8 cellular contexts compared by ENCODE assay signal in the genomic region with DNA sequence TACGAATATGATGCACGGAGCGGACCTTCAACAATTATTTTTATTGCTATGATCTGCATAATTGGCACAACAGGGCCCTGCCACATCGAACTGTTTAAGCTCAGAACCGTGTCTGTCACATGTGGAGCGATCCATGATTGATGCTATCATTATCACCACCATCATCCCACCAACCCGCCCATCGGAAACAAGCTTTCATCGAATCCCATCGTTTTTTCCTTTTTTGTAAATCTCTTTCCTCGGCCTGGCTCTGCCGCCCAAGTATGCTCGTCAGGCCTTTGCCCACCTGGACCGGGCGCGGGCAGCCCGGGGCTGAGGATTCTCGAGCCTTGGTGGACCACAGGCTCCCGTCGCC. TPM values are rescaled to one million over a fixed set of nuclear protein-coding genes. Genes with fewer than 3 reads are reported as not detected.
DNase-seq lines count a peak whose midpoint lies in the region; ATAC-seq and TF ChIP-seq lines count a peak whose summit lies in the region.

No MANE protein-coding gene starts in this region.

- H3K4me3 ChIP-seq in ACC112 (ENCODE audit: low read depth, low read length), result peak overlapping the region; percentile 96
- H3K4me3 ChIP-seq in lung, result peak overlapping the region; percentile 36

- H3K79me2 ChIP-seq in ACC112 (ENCODE audit: control insufficient read depth, insufficient read depth, low read length, unreplicated experiment), result peaks cover 19% of the 10 kb centered on the region

- peak overlapping the region; percentile 93 for H3K27ac Mint-ChIP-seq in activated T-helper 2 cell treated with anti-CD3 and anti-CD28 coated beads, Interferon-gamma antibody, Interleukin-2, Interleukin-4, amounts not matched to agents 10 μg/mL and 5 μg/mL and 100 μg/mL, durations not matched to agents 14 hours and 24 hours and 36 hours

- H3K36me3 ChIP-seq in ACC112 (ENCODE audit: insufficient read depth, low read length), result no peaks in the 10 kb centered on the region
- peaks cover 5 to 16% of the 10 kb centered on the region in 2 donors for H3K36me3 ChIP-seq in lung (ENCODE audit: control insufficient read depth in 2 of 2, insufficient read depth in 2 of 2, low read length in 2 of 2)

- H3K27me3 ChIP-seq in ACC112 (ENCODE audit: insufficient read depth, low read length) (no peaks in the 10 kb centered on the region), lung (ENCODE audit: control insufficient read depth, insufficient read depth) (no peaks in the 10 kb centered on the region)

- peaks cover 15% of the 10 kb centered on the region for H3K4me1 Mint-ChIP-seq in activated T-helper 2 cell treated with anti-CD3 and anti-CD28 coated beads, Interferon-gamma antibody, Interleukin-2, Interleukin-4, amounts not matched to agents 10 μg/mL and 5 μg/mL and 100 μg/mL, durations not matched to agents 14 hours and 24 hours and 36 hours (ENCODE audit: low read depth)

- peaks cover 2% of the 10 kb centered on the region for H3K27me3 Mint-ChIP-seq in activated T-helper 2 cell treated with anti-CD3 and anti-CD28 coated beads, Interferon-gamma antibody, Interleukin-2, Interleukin-4, amounts not matched to agents 10 μg/mL and 5 μg/mL and 100 μg/mL, durations not matched to agents 14 hours and 24 hours and 36 hours (ENCODE audit: low read depth)

- H3K36me3 Mint-ChIP-seq in activated T-helper 2 cell treated with anti-CD3 and anti-CD28 coated beads, Interferon-gamma antibody, Interleukin-2, Interleukin-4, amounts not matched to agents 10 μg/mL and 5 μg/mL and 100 μg/mL, durations not matched to agents 14 hours and 24 hours and 36 hours (ENCODE audit: low read depth), result peaks cover 15% of the 10 kb centered on the region

- peak; percentile 2 for ATAC-seq in GM21528 (IDR thresholded peaks at IDR 0.05; ENCODE audit: low FRiP score, unreplicated experiment)
- ATAC-seq in lung (ENCODE audit: insufficient read depth, low FRiP score), result no peak
- ATAC-seq in HG02588 (IDR thresholded peaks at IDR 0.05; ENCODE audit: unreplicated experiment), result no peak

- WGBS in lung, 2 donors, result 12 to 13% methylated on average over 20 of the region's 20 CpGs

- H3K27ac ChIP-seq in ACC112 (ENCODE audit: low read depth, low read length) (no peak overlapping the region), lung (ENCODE audit: low read depth in 1 of 2, low read length in 1 of 2) (no peak overlapping the region)

- intact Hi-C loops in activated T-helper 2 cell treated with anti-CD3 and anti-CD28 coated beads, Interferon-gamma antibody, Interleukin-2, Interleukin-4, amounts not matched to agents 10 μg/mL and 5 μg/mL and 100 μg/mL, durations not matched to agents 14 hours and 24 hours and 36 hours (cut with micrococcal nuclease), result loop anchor here (1.0 to 5.0 kb wide), 4 partner anchors 54 to 221 kb away; a partner anchor contains a TSS

- no peak for DNase-seq in activated T-helper 2 cell treated with anti-CD3 and anti-CD28 coated beads, Interferon-gamma antibody, Interleukin-2, Interleukin-4, amounts not matched to agents 10 μg/mL and 5 μg/mL and 100 μg/mL, durations not matched to agents 14 hours and 24 hours and 36 hours (ENCODE audit: low spot score)
- no peak for DNase-seq in lung (ENCODE audit: low spot score)
- DNase-seq in CD1c-positive myeloid dendritic cell (ENCODE audit: extremely low spot score), result no peak
- no peak for DNase-seq in globus pallidus (ENCODE audit: low spot score)
- no peak for DNase-seq in stimulated activated CD4-positive, alpha-beta T cell treated with anti-CD3 and anti-CD28 coated beads, Interleukin-12 subunit alpha, Interleukin-12 subunit beta, amount 100 ng/mL, for 4 hours

- peak overlapping the region; percentile 69 for H2AFZ ChIP-seq in ACC112 (ENCODE audit: low read length, unreplicated experiment)

- no peaks in the 10 kb centered on the region for H3K4me1 ChIP-seq in ACC112 (ENCODE audit: control insufficient read depth, insufficient read depth, low read length, unreplicated experiment)
- H3K4me1 ChIP-seq in lung (ENCODE audit: control insufficient read depth in 2 of 2, insufficient read depth in 2 of 2, low read length in 2 of 2), result peaks cover 0 to 7% of the 10 kb centered on the region in 2 donors

- peak overlapping the region; percentile 97 for H3K4me3 Mint-ChIP-seq in activated T-helper 2 cell treated with anti-CD3 and anti-CD28 coated beads, Interferon-gamma antibody, Interleukin-2, Interleukin-4, amounts not matched to agents 10 μg/mL and 5 μg/mL and 100 μg/mL, durations not matched to agents 14 hours and 24 hours and 36 hours (ENCODE audit: low read depth)

- no peak for TF ChIP-seq CTCF in lung (IDR thresholded peaks at IDR 0.05; ENCODE audit: control extremely low read depth, extremely low read depth)

- H3K9me3 Mint-ChIP-seq in activated T-helper 2 cell treated with anti-CD3 and anti-CD28 coated beads, Interferon-gamma antibody, Interleukin-2, Interleukin-4, amounts not matched to agents 10 μg/mL and 5 μg/mL and 100 μg/mL, durations not matched to agents 14 hours and 24 hours and 36 hours, result no peaks in the 10 kb centered on the region

- H3K9me3 ChIP-seq in lung (ENCODE audit: control insufficient read depth in 2 of 2, insufficient read depth in 1 of 2, low read length in 1 of 2), result no peaks in the 10 kb centered on the region

RNA-seq across cellular contexts. Expression of a gene that starts 0.5 kb away (rescaled TPM):
- total RNA-seq in activated T-helper 2 cell treated with anti-CD3 and anti-CD28 coated beads, Interferon-gamma antibody, Interleukin-2, Interleukin-4, amounts not matched to agents 10 μg/mL and 5 μg/mL and 100 μg/mL, durations not matched to agents 14 hours and 24 hours and 36 hours, result 60.6 and 64.0 TPM in 2 replicates
- 10 to 100 TPM; 13.8 to 37.9 TPM for total RNA-seq in lung
- polyA plus RNA-seq in lung, result 10 to 100 TPM; 29.0 to 56.1 TPM

RNA-seq across cellular contexts. Expression of a gene that starts 13.6 kb away (rescaled TPM):
- total RNA-seq in activated T-helper 2 cell treated with anti-CD3 and anti-CD28 coated beads, Interferon-gamma antibody, Interleukin-2, Interleukin-4, amounts not matched to agents 10 μg/mL and 5 μg/mL and 100 μg/mL, durations not matched to agents 14 hours and 24 hours and 36 hours, result 0.41 TPM in 1 of 2 replicates, not detected in the other
- total RNA-seq in lung, result 1 to 10 TPM in 1 of 2 donors, under 1 TPM in 1; 0.88 to 6.4 TPM
- polyA plus RNA-seq in lung, result under 1 TPM; 0.55 to 0.95 TPM

RNA-seq across cellular contexts. Expression of a gene that starts 45.8 kb away (rescaled TPM):
- 36.9 and 41.5 TPM in 2 replicates for total RNA-seq in activated T-helper 2 cell treated with anti-CD3 and anti-CD28 coated beads, Interferon-gamma antibody, Interleukin-2, Interleukin-4, amounts not matched to agents 10 μg/mL and 5 μg/mL and 100 μg/mL, durations not matched to agents 14 hours and 24 hours and 36 hours
- 10 to 100 TPM; 19.9 to 39.5 TPM for total RNA-seq in lung
- polyA plus RNA-seq in lung, result 10 to 100 TPM; 19.3 to 38.9 TPM

RNA-seq across cellular contexts. Expression of a gene that starts 45.9 kb away (rescaled TPM):
- 14.9 and 15.3 TPM in 2 replicates for total RNA-seq in activated T-helper 2 cell treated with anti-CD3 and anti-CD28 coated beads, Interferon-gamma antibody, Interleukin-2, Interleukin-4, amounts not matched to agents 10 μg/mL and 5 μg/mL and 100 μg/mL, durations not matched to agents 14 hours and 24 hours and 36 hours
- 1 to 10 TPM; 2.9 to 3.0 TPM for total RNA-seq in lung
- polyA plus RNA-seq in lung, result 1 to 10 TPM; 1.3 to 3.2 TPM

RNA-seq across cellular contexts. Expression of a gene that starts 54.3 kb away (rescaled TPM):
- 15.7 and 17.0 TPM in 2 replicates for total RNA-seq in activated T-helper 2 cell treated with anti-CD3 and anti-CD28 coated beads, Interferon-gamma antibody, Interleukin-2, Interleukin-4, amounts not matched to agents 10 μg/mL and 5 μg/mL and 100 μg/mL, durations not matched to agents 14 hours and 24 hours and 36 hours
- total RNA-seq in lung, result 10 to 100 TPM; 10.1 to 18.6 TPM
- polyA plus RNA-seq in lung, result 1 to 10 TPM; 5.7 to 5.9 TPM
